ENCODE assay signal across 8 cellular contexts in genomic region chr2:217713395-217714267, GRCh38.
DNase-seq lines count a peak whose midpoint lies in the region; TF ChIP-seq lines count a peak whose summit lies in the region.

No MANE protein-coding gene starts in this region.

- no peaks in the 10 kb centered on the region for H4K20me1 ChIP-seq in MM.1S (ENCODE audit: insufficient read depth, low read length)

- H3F3A ChIP-seq in MM.1S (ENCODE audit: insufficient read depth, low read length): no peaks in the 10 kb centered on the region

- H3K36me3 ChIP-seq in MM.1S (replicated peaks; ENCODE audit: insufficient read depth, low read length) (no peaks in the 10 kb centered on the region), SJCRH30 (no peaks in the 10 kb centered on the region), subcutaneous abdominal adipose tissue (ENCODE audit: control insufficient read depth in 5 of 5, insufficient read depth in 5 of 5, low read length in 5 of 5) (peaks cover 4 to 12% (median 6%) of the 10 kb centered on the region in 5 donors)

- H3K4me1 ChIP-seq in MM.1S (ENCODE audit: low read length) (no peaks in the 10 kb centered on the region), SJCRH30 (peaks cover 34% of the 10 kb centered on the region), subcutaneous abdominal adipose tissue (ENCODE audit: control insufficient read depth in 5 of 5, insufficient read depth in 5 of 5, low read length in 5 of 5) (peaks cover 4 to 31% (median 19%) of the 10 kb centered on the region in 5 donors)

- H3K9ac ChIP-seq in MM.1S (ENCODE audit: low read length): no peak overlapping the region
- H3K9ac ChIP-seq in subcutaneous abdominal adipose tissue (ENCODE audit: low read length in 5 of 5): peak overlapping the region in 1 of 5 donors; percentile 27

- H3K4me2 ChIP-seq in MM.1S (ENCODE audit: low read depth, low read length): 0 out of 2 replicates have a peak overlapping the region, but pooled peaks have one; percentile 14

- H3K4me3 ChIP-seq in MM.1S (ENCODE audit: low read length) (no peak overlapping the region), SJCRH30 (no peak overlapping the region), subcutaneous abdominal adipose tissue (ENCODE audit: low read depth in 1 of 5, low read length in 5 of 5) (no peak overlapping the region)

- no peak overlapping the region for H2AFZ ChIP-seq in MM.1S (ENCODE audit: low read length)

- TF ChIP-seq CTCF in MM.1S (IDR thresholded peaks at IDR 0.05; ENCODE audit: low read length): peak; percentile 94

- H3K9me2 ChIP-seq in MM.1S (replicated peaks; ENCODE audit: insufficient read depth, low read length): no peaks in the 10 kb centered on the region

- no peak overlapping the region for H3K27ac ChIP-seq in MM.1S (ENCODE audit: low read length)
- peak overlapping the region; percentile 18; the same call in 1 of the 2 replicates for H3K27ac ChIP-seq in SJCRH30
- peak overlapping the region; percentile 63 for H3K27ac ChIP-seq in subcutaneous abdominal adipose tissue (ENCODE audit: low read depth, low read length)

- DNase-seq in NCI-H1417 (lab: John Stamatoyannopoulos, UW): peak; percentile 29 to 81 (median 60)
- no peak for DNase-seq in NCI-H1417 treated with DMSO at 0.1 percent for 48 hours (lab: John Stamatoyannopoulos, UW)
- peak; percentile 58 for DNase-seq in MM.1S
- peak; percentile 77 to 90 for DNase-seq in SJCRH30
- DNase-seq in activated naive CD4-positive, alpha-beta T cell (lab: John Stamatoyannopoulos, UW): peak; percentile 8 to 64 (median 47)
- DNase-seq in germinal center (ENCODE audit: low spot score): peak; percentile 59
- peak in 54 of 56 donors; percentile 3 to 88 (median 70) for DNase-seq in nucleus accumbens (lab: John Stamatoyannopoulos, UW)

- H3K27me3 ChIP-seq in MM.1S (replicated peaks; ENCODE audit: insufficient read depth, low read length) (no peaks in the 10 kb centered on the region), SJCRH30 (no peaks in the 10 kb centered on the region), subcutaneous abdominal adipose tissue (ENCODE audit: control insufficient read depth in 5 of 5, insufficient read depth in 4 of 5, low read length in 5 of 5) (no peaks in the 10 kb centered on the region)

- no peaks in the 10 kb centered on the region for H3K79me2 ChIP-seq in MM.1S (ENCODE audit: low read length)

- H3K9me3 ChIP-seq in MM.1S (replicated peaks; ENCODE audit: insufficient read depth, low read length) (no peaks in the 10 kb centered on the region), SJCRH30 (replicated peaks) (no peaks in the 10 kb centered on the region), subcutaneous abdominal adipose tissue (ENCODE audit: control insufficient read depth in 5 of 5, low read length in 5 of 5) (peaks cover 0 to 2% (median 0%) of the 10 kb centered on the region in 5 donors)
